ENCODE assay signal across 8 cellular contexts in genomic region chr16:28975158-28975603, GRCh38. TPM values are rescaled to one million over a fixed set of nuclear protein-coding genes. Genes with fewer than 3 reads are reported as not detected.
A peak's percentile ranks its signal among the peaks of the same experiment; 100 is the strongest.
DNase-seq lines count a peak whose midpoint lies in the region; ATAC-seq and TF ChIP-seq lines count a peak whose summit lies in the region.

No MANE protein-coding gene starts in this region.

- ATAC-seq in HG03025 (IDR thresholded peaks at IDR 0.05; ENCODE audit: low FRiP score, unreplicated experiment) (peak; percentile 16), omental fat pad (ENCODE audit: low FRiP score) (no peak)
- ATAC-seq in activated naive CD8-positive, alpha-beta T cell treated with anti-CD3 and anti-CD28 coated beads, Interleukin-2, amount 50 U/mL, for 24 hours, result no peak

- H3K9me3 Mint-ChIP-seq in activated naive CD8-positive, alpha-beta T cell treated with anti-CD3 and anti-CD28 coated beads, Interleukin-2, amount 50 U/mL, for 24 hours, result no peaks in the 10 kb centered on the region

- peak overlapping the region; percentile 96 for H3K4me3 Mint-ChIP-seq in activated naive CD8-positive, alpha-beta T cell treated with anti-CD3 and anti-CD28 coated beads, Interleukin-2, amount 50 U/mL, for 24 hours

- peak overlapping the region; percentile 76 for H3K27ac Mint-ChIP-seq in activated naive CD8-positive, alpha-beta T cell treated with anti-CD3 and anti-CD28 coated beads, Interleukin-2, amount 50 U/mL, for 24 hours

- H3K4me1 ChIP-seq in thymus (ENCODE audit: control insufficient read depth, insufficient read depth, low read length), result peaks cover 10% of the 10 kb centered on the region

- no peak for TF ChIP-seq CTCF in omental fat pad (IDR thresholded peaks at IDR 0.05)

- H3K27me3 Mint-ChIP-seq in activated naive CD8-positive, alpha-beta T cell treated with anti-CD3 and anti-CD28 coated beads, Interleukin-2, amount 50 U/mL, for 24 hours, result no peaks in the 10 kb centered on the region

- H3K36me3 Mint-ChIP-seq in activated naive CD8-positive, alpha-beta T cell treated with anti-CD3 and anti-CD28 coated beads, Interleukin-2, amount 50 U/mL, for 24 hours (ENCODE audit: low read depth), result peaks cover 1% of the 10 kb centered on the region

- WGBS in thymus, result 11% methylated on average over 30 of the region's 30 CpGs

- DNase-seq in GM03348 (ENCODE audit: low spot score) (peak; percentile 39), kidney tubule cell (ENCODE audit: low spot score) (peak; percentile 12), NCI-H1105 treated with DMSO at 0.1 percent for 48 hours (lab: John Stamatoyannopoulos, UW) (no peak), omental fat pad (ENCODE audit: low spot score) (no peak), EL (no peak)
- peak; percentile 18 for DNase-seq in activated naive CD8-positive, alpha-beta T cell treated with anti-CD3 and anti-CD28 coated beads, Interleukin-2, amount 50 U/mL, for 24 hours

- no peaks in the 10 kb centered on the region for H3K27me3 ChIP-seq in thymus (ENCODE audit: control insufficient read depth, insufficient read depth)

- H3K36me3 ChIP-seq in thymus (ENCODE audit: control insufficient read depth, insufficient read depth), result peaks cover 27% of the 10 kb centered on the region

- peak overlapping the region; percentile 94 for H3K4me3 ChIP-seq in thymus (ENCODE audit: low read length)

- H3K4me1 Mint-ChIP-seq in activated naive CD8-positive, alpha-beta T cell treated with anti-CD3 and anti-CD28 coated beads, Interleukin-2, amount 50 U/mL, for 24 hours, result peaks cover 30% of the 10 kb centered on the region

- H3K9me3 ChIP-seq in thymus (ENCODE audit: control insufficient read depth), result no peaks in the 10 kb centered on the region

- no peak overlapping the region for H3K27ac ChIP-seq in thymus (ENCODE audit: low read depth)

RNA-seq across cellular contexts. Expression of gene SPNS1, which starts 0.6 kb away (rescaled TPM):
- polyA plus RNA-seq in thymus, result 75.1 TPM
- total RNA-seq in omental fat pad, result 10 to 100 TPM; 16.3 to 21.0 (median 18.5) TPM

RNA-seq across cellular contexts. Expression of gene LAT, which starts 9.7 kb away (rescaled TPM):
- polyA plus RNA-seq in thymus, result 239 TPM
- total RNA-seq in omental fat pad, result 1 to 10 TPM; 1.4 to 8.5 (median 6.8) TPM

RNA-seq across cellular contexts. Expression of gene NFATC2IP, which starts 24.4 kb away (rescaled TPM):
- polyA plus RNA-seq in thymus, result 49.1 TPM
- 10 to 100 TPM; 22.1 to 33.4 (median 29.3) TPM for total RNA-seq in omental fat pad

RNA-seq across cellular contexts. Expression of gene CD19, which starts 43.4 kb away (rescaled TPM):
- polyA plus RNA-seq in thymus, result 16.9 TPM
- under 1 TPM in 1 of 4 donors, not detected in 3; 0.46 TPM for total RNA-seq in omental fat pad

RNA-seq across cellular contexts. Expression of gene RABEP2, which starts 50.1 kb away (rescaled TPM):
- polyA plus RNA-seq in thymus, result 21.2 TPM
- 10 to 100 TPM; 10.1 to 21.7 (median 17.0) TPM for total RNA-seq in omental fat pad

Comparison
In these comparisons a context has a peak if more than half of its experiments do, and no peak if none do; other contexts are left out.
1. DNase-seq: peak in GM03348 (single experiment), activated naive CD8-positive, alpha-beta T cell treated with anti-CD3 and anti-CD28 coated beads, Interleukin-2, amount 50 U/mL, for 24 hours (single experiment) and kidney tubule cell (single experiment); none in NCI-H1105 treated with DMSO at 0.1 percent for 48 hours (single experiment), omental fat pad (single experiment) and EL (single experiment).